ENCODE assay signal across 9 cellular contexts in genomic region chr13:44921478-44921877, GRCh38.
DNase-seq lines count a peak whose midpoint lies in the region; ATAC-seq, FAIRE-seq and TF ChIP-seq lines count a peak whose summit lies in the region.
"Had no signal": no experiment of that assay in that cellular context is flagged by ENCODE, and none has a peak within 500 bp of the region (broad histone marks: within the 10 kb centered on the region; RNA-seq: fewer than 3 reads in every experiment).

No MANE protein-coding gene starts in this region.

- H3K36me3 Mint-ChIP-seq in astrocyte (ENCODE audit: low read depth, unreplicated experiment) = no peaks in the 10 kb centered on the region

- H3K4me3 ChIP-seq in astrocyte (ENCODE audit: insufficient read depth, low read depth, low read length) (no peak overlapping the region), left lung (no peak overlapping the region), skin epidermis (no peak overlapping the region)

- peak overlapping the region; percentile 26 for H3K4me2 ChIP-seq in astrocyte (ENCODE audit: low read length)

- no peaks in the 10 kb centered on the region for H3K79me2 ChIP-seq in astrocyte (ENCODE audit: insufficient read depth, low read length)

- ATAC-seq in left lung (no peak), HG03460 (IDR thresholded peaks at IDR 0.05; ENCODE audit: unreplicated experiment) (no peak)

- H3K4me1 ChIP-seq in astrocyte (ENCODE audit: insufficient read depth, low read length) = peaks cover 21% of the 10 kb centered on the region
- peaks cover 15 to 49% of the 10 kb centered on the region in 2 donors for H3K4me1 ChIP-seq in left lung

- no peaks in the 10 kb centered on the region for H4K20me1 ChIP-seq in astrocyte (ENCODE audit: insufficient read depth, low read length)

- H3K9ac ChIP-seq in astrocyte (ENCODE audit: low read length) = peak overlapping the region; percentile 29

- TF ChIP-seq CTCF in astrocyte (IDR thresholded peaks at IDR 0.05; ENCODE audit: insufficient read depth, low read depth, low read length) (no peak), left lung (IDR thresholded peaks at IDR 0.05) (no peak)

- FAIRE-seq in astrocyte (lab: Jason Lieb, UNC) = no peak

- DNase-seq in ELF-1 (ENCODE audit: low read depth, low spot score) = peak; percentile 74
- no peak for DNase-seq in astrocyte (ENCODE audit: low read depth)
- no peak for DNase-seq in left lung
- DNase-seq in NCI-H2081 treated with DMSO at 0.1 percent for 48 hours (lab: John Stamatoyannopoulos, UW) = no peak
- no peak for DNase-seq in NAMALWA (ENCODE audit: low spot score)
- DNase-seq in activated CD4-positive, alpha-beta T cell treated with anti-CD3 and anti-CD28 coated beads for 4 hours = no peak
- DNase-seq: Calu3 had no signal

- no peaks in the 10 kb centered on the region for H3K9me3 ChIP-seq in astrocyte (ENCODE audit: insufficient read depth, low read depth, low read length)
- H3K9me3 ChIP-seq in left lung = no peaks in the 10 kb centered on the region

- H3K4me1 Mint-ChIP-seq in astrocyte (ENCODE audit: low read depth, unreplicated experiment) = peaks cover 15% of the 10 kb centered on the region

- no peak overlapping the region for H2AFZ ChIP-seq in astrocyte (ENCODE audit: low read depth, low read length)

- peaks cover 6% of the 10 kb centered on the region for H3K27me3 ChIP-seq in astrocyte (ENCODE audit: insufficient read depth, low read length)
- H3K27me3 ChIP-seq in left lung = no peaks in the 10 kb centered on the region

- H3K27ac Mint-ChIP-seq in astrocyte (ENCODE audit: unreplicated experiment) = peak overlapping the region; percentile 31

- H3K27ac ChIP-seq in astrocyte (ENCODE audit: low read depth, low read length) (peak overlapping the region; percentile 71), left lung (peak overlapping the region; percentile 65 to 73), skin epidermis (peak overlapping the region in 12 of 21 experiments; percentile 19 to 70 (median 57))

- peaks cover 8% of the 10 kb centered on the region for H3K27me3 Mint-ChIP-seq in astrocyte (ENCODE audit: low read depth, unreplicated experiment)

- H3K36me3 ChIP-seq in astrocyte (ENCODE audit: insufficient read depth, low read length) = no peaks in the 10 kb centered on the region
- H3K36me3 ChIP-seq in left lung = no peaks in the 10 kb centered on the region

- H3K9me3 Mint-ChIP-seq in astrocyte (ENCODE audit: unreplicated experiment) = no peaks in the 10 kb centered on the region

- peak overlapping the region; percentile 18 for H3K4me3 Mint-ChIP-seq in astrocyte (ENCODE audit: unreplicated experiment)

- intact Hi-C loops in left lung (cut with DNase I) = no loop called here
